In the genomic region with DNA sequence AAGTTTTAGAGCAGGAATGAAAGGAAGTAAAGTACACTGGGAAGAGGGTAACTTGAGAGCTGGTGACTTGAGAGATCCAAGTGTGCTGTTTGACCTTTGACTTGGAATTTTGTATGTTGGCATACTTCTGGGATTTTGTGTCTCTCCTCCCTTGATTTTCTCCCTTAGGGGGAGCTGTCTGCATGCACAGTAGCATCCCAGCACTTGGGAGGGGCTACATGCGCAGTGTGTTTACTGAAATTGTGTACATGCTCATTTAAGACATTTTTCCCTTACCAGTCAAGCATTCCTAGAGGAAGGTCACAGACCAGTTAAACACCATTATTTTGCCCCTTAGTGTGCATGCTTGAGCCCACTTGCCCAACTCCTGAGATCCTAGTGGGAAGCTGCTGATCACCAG, we compare ENCODE assay signal across 16 cellular contexts.
DNase-seq lines count a peak whose midpoint lies in the region; ATAC-seq, FAIRE-seq and TF ChIP-seq lines count a peak whose summit lies in the region.
"Had no signal": no experiment of that assay in that cellular context is flagged by ENCODE, and none has a peak within 500 bp of the region (broad histone marks: within the 10 kb centered on the region; RNA-seq: fewer than 3 reads in every experiment).

No MANE protein-coding gene starts in this region.

- H3K4me3 ChIP-seq in BJ (ENCODE audit: low read depth, low read length): no peak overlapping the region
- no peak overlapping the region for H3K4me3 ChIP-seq in GM23338
- H3K4me3 ChIP-seq in keratinocyte (ENCODE audit: control insufficient read depth in 2 of 3, extremely low read depth in 1 of 3, insufficient read depth in 2 of 3, low read depth in 1 of 3, low read length in 3 of 3): no peak overlapping the region
- H3K4me3 ChIP-seq: upper lobe of right lung had no signal

- dilution Hi-C loops in keratinocyte (cut with MboI; ENCODE audit: extremely low pct_ligation_motif_present, low sequenced_read_pairs): no loop called here

- H3F3A ChIP-seq in GM23338 (replicated peaks; ENCODE audit: low read depth): no peaks in the 10 kb centered on the region

- CTCF ChIA-PET in BJ (lab: Yijun Ruan, JAX): interaction anchor here (0.6 kb wide), 1 partner anchor 10 kb away, joined by 3 read pairs; no protein-coding TSS in a partner anchor
- CTCF ChIA-PET in activated naive CD4-positive, alpha-beta T cell treated with anti-CD3 and anti-CD28 coated beads, Interleukin-2, amount 10 ng/mL, durations not matched to agents 7 days and 5 days (lab: Charles Lee): no interaction called here

- 0 out of 2 replicates have a peak, but pooled peaks cover 2% of the 10 kb centered on the region for H3K27me3 ChIP-seq in BJ (ENCODE audit: control insufficient read depth, insufficient read depth, low read length)
- H3K27me3 ChIP-seq in GM23338 (ENCODE audit: insufficient read depth): no peaks in the 10 kb centered on the region
- H3K27me3 ChIP-seq in keratinocyte (ENCODE audit: control insufficient read depth, extremely low read depth, insufficient read depth, low read length): no peaks in the 10 kb centered on the region
- H3K27me3 ChIP-seq: upper lobe of right lung had no signal

- no peaks in the 10 kb centered on the region for H3K4me1 Mint-ChIP-seq in GM23338
- H3K4me1 Mint-ChIP-seq in activated naive CD4-positive, alpha-beta T cell treated with anti-CD3 and anti-CD28 coated beads, Interleukin-2, amount 10 ng/mL, durations not matched to agents 7 days and 5 days: no peaks in the 10 kb centered on the region
- H3K4me1 Mint-ChIP-seq: activated CD4-positive, alpha-beta T cell treated with anti-CD3 and anti-CD28 coated beads for 36 hours; CD8-positive, alpha-beta memory T cell; naive thymus-derived CD4-positive, alpha-beta T cell had no signal

- no peak overlapping the region for H3K4me2 ChIP-seq in GM23338
- H3K4me2 ChIP-seq in keratinocyte (ENCODE audit: control insufficient read depth, extremely low read depth, insufficient read depth, low read depth, low read length): no peak overlapping the region

- H3K9me2 ChIP-seq in GM23338 (ENCODE audit: insufficient read depth): peaks cover 3% of the 10 kb centered on the region; the same call in 1 of the 2 replicates

- no peaks in the 10 kb centered on the region for H4K20me1 ChIP-seq in GM23338 (replicated peaks; ENCODE audit: insufficient read depth)
- no peaks in the 10 kb centered on the region for H4K20me1 ChIP-seq in keratinocyte (ENCODE audit: control insufficient read depth, extremely low read depth, insufficient read depth, low read length)

- H3K9me3 Mint-ChIP-seq in GM23338: no peaks in the 10 kb centered on the region; the same call in 1 of the 3 replicates
- H3K9me3 Mint-ChIP-seq in activated naive CD4-positive, alpha-beta T cell treated with anti-CD3 and anti-CD28 coated beads, Interleukin-2, amount 10 ng/mL, durations not matched to agents 7 days and 5 days: no peaks in the 10 kb centered on the region
- H3K9me3 Mint-ChIP-seq: CD8-positive, alpha-beta memory T cell had no signal

- 0 out of 2 replicates have a peak, but pooled peaks have one; percentile 6 for TF ChIP-seq CTCF in BJ (IDR thresholded peaks at IDR 0.05; ENCODE audit: insufficient read depth, low read depth, low read length)
- peak; percentile 53 to 72 for TF ChIP-seq CTCF in GM23338 (conservative IDR thresholded peaks at IDR 0.05; ENCODE audit: low read depth in 2 of 2)
- peak in 2 of 3 experiments; percentile 37 to 47 for TF ChIP-seq CTCF in keratinocyte (optimal IDR thresholded peaks at IDR 0.05 in 1 of 3, IDR thresholded peaks at IDR 0.05 in 1 of 3, conservative IDR thresholded peaks at IDR 0.05 in 1 of 3; ENCODE audit: extremely low read depth in 1 of 3, insufficient read depth in 2 of 3, low read length in 3 of 3)

- in situ Hi-C loops in SK-MEL-5 (cut with HindIII; ENCODE audit: low pct_unique_long_range_greater_than_20kb, low sequenced_read_pairs): no loop called here

- H2AFZ ChIP-seq in GM23338 (no peak overlapping the region), keratinocyte (ENCODE audit: control insufficient read depth, low read length) (no peak overlapping the region)

- H3K9me3 ChIP-seq in keratinocyte (ENCODE audit: control insufficient read depth, low read depth, low read length): no peaks in the 10 kb centered on the region
- H3K9me3 ChIP-seq: upper lobe of right lung had no signal

- DNase-seq in BJ (ENCODE audit: low read depth) (no peak), GM23338 (ENCODE audit: low spot score) (peak; percentile 35), SK-MEL-5 (ENCODE audit: low read depth, low spot score) (peak; percentile 82), keratinocyte (ENCODE audit: low read depth, low spot score) (no peak), occipital lobe (lab: John Stamatoyannopoulos, UW) (no peak), epidermal melanocyte (ENCODE audit: insufficient read length, low spot score) (no peak)
- DNase-seq in activated naive CD4-positive, alpha-beta T cell treated with anti-CD3 and anti-CD28 coated beads, Interleukin-2, amount 10 ng/mL, durations not matched to agents 7 days and 5 days: no peak
- DNase-seq: activated CD4-positive, alpha-beta T cell treated with anti-CD3 and anti-CD28 coated beads for 36 hours; CD8-positive, alpha-beta memory T cell; naive thymus-derived CD4-positive, alpha-beta T cell; NCI-H2171 treated with DMSO at 0.1 percent for 48 hours; retina; stimulated activated CD4-positive, alpha-beta T cell treated with anti-CD3 and anti-CD28 coated beads, Interleukin-4, amount 100 ng/mL, for 1 hour; T-helper 1 cell; upper lobe of right lung had no signal

- no peak for ATAC-seq in GM23338
- ATAC-seq: activated CD4-positive, alpha-beta T cell treated with anti-CD3 and anti-CD28 coated beads for 36 hours; left lobe of liver; naive thymus-derived CD4-positive, alpha-beta T cell; upper lobe of right lung had no signal

- H3K27me3 Mint-ChIP-seq in GM23338 (ENCODE audit: insufficient read depth, low read depth, poor library complexity): peaks cover 2% of the 10 kb centered on the region
- H3K27me3 Mint-ChIP-seq in activated naive CD4-positive, alpha-beta T cell treated with anti-CD3 and anti-CD28 coated beads, Interleukin-2, amount 10 ng/mL, durations not matched to agents 7 days and 5 days: no peaks in the 10 kb centered on the region
- H3K27me3 Mint-ChIP-seq: activated CD4-positive, alpha-beta T cell treated with anti-CD3 and anti-CD28 coated beads for 36 hours had no signal

- H3K9me1 ChIP-seq in keratinocyte (ENCODE audit: control insufficient read depth, extremely low read depth, insufficient read depth, low read length): no peaks in the 10 kb centered on the region

- H3K36me3 Mint-ChIP-seq in GM23338 (ENCODE audit: low read depth): no peaks in the 10 kb centered on the region
- H3K36me3 Mint-ChIP-seq in activated naive CD4-positive, alpha-beta T cell treated with anti-CD3 and anti-CD28 coated beads, Interleukin-2, amount 10 ng/mL, durations not matched to agents 7 days and 5 days: no peaks in the 10 kb centered on the region
- H3K36me3 Mint-ChIP-seq: CD8-positive, alpha-beta memory T cell; naive thymus-derived CD4-positive, alpha-beta T cell had no signal

- no peak for FAIRE-seq in keratinocyte (lab: Jason Lieb, UNC)

- H3K36me3 ChIP-seq in BJ (ENCODE audit: control insufficient read depth, insufficient read depth, low read length) (no peaks in the 10 kb centered on the region), GM23338 (ENCODE audit: insufficient read depth) (no peaks in the 10 kb centered on the region), keratinocyte (ENCODE audit: control insufficient read depth in 2 of 2, extremely low read depth in 1 of 2, insufficient read depth in 2 of 2, low read length in 2 of 2) (no peaks in the 10 kb centered on the region)
- H3K36me3 ChIP-seq: upper lobe of right lung had no signal

- H3K79me2 ChIP-seq in GM23338 (replicated peaks; ENCODE audit: insufficient read depth) (no peaks in the 10 kb centered on the region), keratinocyte (ENCODE audit: control insufficient read depth, insufficient read depth, low read length) (no peaks in the 10 kb centered on the region)

- POLR2A ChIA-PET in BJ (lab: Charles Lee): no interaction called here

- no peak overlapping the region for H3K27ac Mint-ChIP-seq in GM23338
- H3K27ac Mint-ChIP-seq in activated naive CD4-positive, alpha-beta T cell treated with anti-CD3 and anti-CD28 coated beads, Interleukin-2, amount 10 ng/mL, durations not matched to agents 7 days and 5 days: no peak overlapping the region
- H3K27ac Mint-ChIP-seq: activated CD4-positive, alpha-beta T cell treated with anti-CD3 and anti-CD28 coated beads for 36 hours; CD8-positive, alpha-beta memory T cell; naive thymus-derived CD4-positive, alpha-beta T cell had no signal

- no peak overlapping the region for H3K9ac ChIP-seq in keratinocyte (ENCODE audit: control insufficient read depth, extremely low read depth, insufficient read depth, low read length)

- H3K4me3 Mint-ChIP-seq in GM23338: no peak overlapping the region
- H3K4me3 Mint-ChIP-seq in activated naive CD4-positive, alpha-beta T cell treated with anti-CD3 and anti-CD28 coated beads, Interleukin-2, amount 10 ng/mL, durations not matched to agents 7 days and 5 days: no peak overlapping the region
- H3K4me3 Mint-ChIP-seq: activated CD4-positive, alpha-beta T cell treated with anti-CD3 and anti-CD28 coated beads for 36 hours; CD8-positive, alpha-beta memory T cell; naive thymus-derived CD4-positive, alpha-beta T cell had no signal

- H3K4me1 ChIP-seq in GM23338 (ENCODE audit: insufficient read depth) (no peaks in the 10 kb centered on the region), keratinocyte (ENCODE audit: control insufficient read depth, extremely low read depth, insufficient read depth, low read length) (no peaks in the 10 kb centered on the region)
- H3K4me1 ChIP-seq: upper lobe of right lung had no signal

- H3K27ac ChIP-seq in GM23338 (ENCODE audit: low read depth) (no peak overlapping the region), keratinocyte (ENCODE audit: control insufficient read depth, insufficient read depth, low read length) (no peak overlapping the region)
- H3K27ac ChIP-seq: upper lobe of right lung had no signal

Comparison
In these comparisons a context has a peak if more than half of its experiments do, and no peak if none do; other contexts are left out.
1. DNase-seq: peak in GM23338 (single experiment) and SK-MEL-5 (single experiment); none in BJ (single experiment), keratinocyte (single experiment), occipital lobe (single experiment), activated naive CD4-positive, alpha-beta T cell treated with anti-CD3 and anti-CD28 coated beads, Interleukin-2, amount 10 ng/mL, durations not matched to agents 7 days and 5 days (single experiment) and epidermal melanocyte (single experiment).
2. CTCF ChIP-seq: peak in every context shown above with its lines; median percentile 62 in GM23338; 42 in keratinocyte; 6 in BJ.